16 cellular contexts compared by ENCODE assay signal in genomic region chr2:168465594-168465993, GRCh38. TPM values are rescaled to one million over a fixed set of nuclear protein-coding genes. Genes with fewer than 3 reads are reported as not detected.
DNase-seq lines count a peak whose midpoint lies in the region; ATAC-seq, FAIRE-seq and TF ChIP-seq lines count a peak whose summit lies in the region.
"Had no signal": no experiment of that assay in that cellular context is flagged by ENCODE, and none has a peak within 500 bp of the region (broad histone marks: within the 10 kb centered on the region; RNA-seq: fewer than 3 reads in every experiment).

No MANE protein-coding gene starts in this region.

- H3K27me3 ChIP-seq in neural cell (ENCODE audit: insufficient read depth, low read depth, low read length), result no peaks in the 10 kb centered on the region
- H3K27me3 ChIP-seq in breast epithelium, result no peaks in the 10 kb centered on the region
- H3K27me3 ChIP-seq: colonic mucosa had no signal

- no peak for TF ChIP-seq RAD21 in neural cell (conservative IDR thresholded peaks at IDR 0.05)

- no peaks in the 10 kb centered on the region for H3K36me3 Mint-ChIP-seq in activated CD4-positive, alpha-beta T cell treated with anti-CD3 and anti-CD28 coated beads for 36 hours (ENCODE audit: low read depth)
- peaks cover 23% of the 10 kb centered on the region for H3K36me3 Mint-ChIP-seq in activated naive CD8-positive, alpha-beta T cell treated with anti-CD3 and anti-CD28 coated beads, Interleukin-2, amount 10 ng/mL, durations not matched to agents 7 days and 5 days
- no peaks in the 10 kb centered on the region for H3K36me3 Mint-ChIP-seq in glutamatergic neuron (ENCODE audit: unreplicated experiment)

- no peak overlapping the region for H2AFZ ChIP-seq in neural cell (ENCODE audit: low read depth, low read length)

- peak; percentile 44 for FAIRE-seq in GM19239 (lab: Jason Lieb, UNC)
- FAIRE-seq: A204.1, kidney had no signal

- ATAC-seq in activated CD4-positive, alpha-beta T cell treated with anti-CD3 and anti-CD28 coated beads for 36 hours, result peak; percentile 76
- peak; percentile 28 for ATAC-seq in activated naive CD8-positive, alpha-beta T cell treated with anti-CD3 and anti-CD28 coated beads, Interleukin-2, amount 10 ng/mL, durations not matched to agents 7 days and 5 days (ENCODE audit: low read depth)

- no peak overlapping the region for H3K27ac Mint-ChIP-seq in activated CD4-positive, alpha-beta T cell treated with anti-CD3 and anti-CD28 coated beads for 36 hours
- H3K27ac Mint-ChIP-seq in activated naive CD8-positive, alpha-beta T cell treated with anti-CD3 and anti-CD28 coated beads, Interleukin-2, amount 10 ng/mL, durations not matched to agents 7 days and 5 days, result peak overlapping the region; percentile 17
- no peak overlapping the region for H3K27ac Mint-ChIP-seq in glutamatergic neuron (ENCODE audit: unreplicated experiment)

- DNase-seq in activated CD4-positive, alpha-beta T cell treated with anti-CD3 and anti-CD28 coated beads for 36 hours, result peak; percentile 34
- no peak for DNase-seq in activated CD4-positive, alpha-beta T cell treated with anti-CD3 and anti-CD28 coated beads for 48 hours
- DNase-seq in GM19239 (ENCODE audit: insufficient read length, low spot score) (no peak), glutamatergic neuron (no peak), OCI-M2 (lab: John Stamatoyannopoulos, UW; ENCODE audit: unreplicated experiment) (no peak), breast epithelium (ENCODE audit: low spot score in 2 of 2) (no peak)
- no peak for DNase-seq in activated naive CD8-positive, alpha-beta T cell treated with anti-CD3 and anti-CD28 coated beads, Interleukin-2, amount 10 ng/mL, durations not matched to agents 7 days and 5 days
- DNase-seq: activated CD4-positive, CD25-positive, alpha-beta regulatory T cell; amygdala; colonic mucosa; kidney; mucosa of descending colon; posterior cingulate gyrus; RPMI8226 had no signal

- peak overlapping the region; percentile 16 for H3K27ac ChIP-seq in neural cell (ENCODE audit: low read length)
- no peak overlapping the region for H3K27ac ChIP-seq in breast epithelium
- H3K27ac ChIP-seq: colonic mucosa had no signal

- no peak for TF ChIP-seq EP300 in neural cell (conservative IDR thresholded peaks at IDR 0.05; ENCODE audit: poor library complexity, severe bottlenecking)

- no peaks in the 10 kb centered on the region for H3K9me3 ChIP-seq in neural cell (ENCODE audit: low read length)
- no peaks in the 10 kb centered on the region for H3K9me3 ChIP-seq in breast epithelium
- H3K9me3 ChIP-seq: colonic mucosa, mucosa of descending colon had no signal

- CTCF ChIA-PET in activated CD4-positive, alpha-beta T cell treated with anti-CD3 and anti-CD28 coated beads for 36 hours (lab: Charles Lee), result interaction anchor here (1.2 kb wide), 1 partner anchor 238 kb away, joined by 3 read pairs; no protein-coding TSS in a partner anchor

- H3K4me3 ChIP-seq in neural cell (ENCODE audit: low read length) (no peak overlapping the region), breast epithelium (no peak overlapping the region)
- H3K4me3 ChIP-seq: colonic mucosa, mucosa of descending colon had no signal

- TF ChIP-seq CTCF in neural cell (IDR thresholded peaks at IDR 0.05; ENCODE audit: poor library complexity, severe bottlenecking), result no peak
- no peak for TF ChIP-seq CTCF in glutamatergic neuron (IDR thresholded peaks at IDR 0.05; ENCODE audit: partially characterized antibody, unreplicated experiment)
- no peak for TF ChIP-seq CTCF in breast epithelium (IDR thresholded peaks at IDR 0.05)

- POLR2A ChIA-PET in activated CD4-positive, alpha-beta T cell treated with anti-CD3 and anti-CD28 coated beads for 36 hours (lab: Charles Lee), result no interaction called here
- POLR2A ChIA-PET in activated naive CD8-positive, alpha-beta T cell treated with anti-CD3 and anti-CD28 coated beads, Interleukin-2, amount 10 ng/mL, durations not matched to agents 7 days and 5 days (lab: Charles Lee), result interaction anchor here (1.8 kb wide), 1 partner anchor 9 kb away, joined by 5 read pairs; the partner anchor contains the start of gene CERS6

- H3K4me1 ChIP-seq in breast epithelium, result no peaks in the 10 kb centered on the region

- peaks cover 73% of the 10 kb centered on the region for H3K4me1 Mint-ChIP-seq in activated CD4-positive, alpha-beta T cell treated with anti-CD3 and anti-CD28 coated beads for 36 hours
- peaks cover 64% of the 10 kb centered on the region for H3K4me1 Mint-ChIP-seq in activated naive CD8-positive, alpha-beta T cell treated with anti-CD3 and anti-CD28 coated beads, Interleukin-2, amount 10 ng/mL, durations not matched to agents 7 days and 5 days
- H3K4me1 Mint-ChIP-seq in glutamatergic neuron (ENCODE audit: low read depth, unreplicated experiment), result peaks cover 51% of the 10 kb centered on the region

- no peaks in the 10 kb centered on the region for H3K36me3 ChIP-seq in neural cell (ENCODE audit: insufficient read depth, low read length)
- H3K36me3 ChIP-seq in breast epithelium, result no peaks in the 10 kb centered on the region
- H3K36me3 ChIP-seq: colonic mucosa had no signal

- H4K20me1 ChIP-seq in neural cell (ENCODE audit: insufficient read depth), result no peaks in the 10 kb centered on the region

- no peak for TF ChIP-seq POLR2A in breast epithelium (IDR thresholded peaks at IDR 0.05)

- peaks cover 81% of the 10 kb centered on the region for H3K79me2 ChIP-seq in neural cell (replicated peaks; ENCODE audit: insufficient read depth, low read length)

- no peaks in the 10 kb centered on the region for H3K27me3 Mint-ChIP-seq in activated CD4-positive, alpha-beta T cell treated with anti-CD3 and anti-CD28 coated beads for 36 hours
- no peaks in the 10 kb centered on the region for H3K27me3 Mint-ChIP-seq in activated naive CD8-positive, alpha-beta T cell treated with anti-CD3 and anti-CD28 coated beads, Interleukin-2, amount 10 ng/mL, durations not matched to agents 7 days and 5 days
- H3K27me3 Mint-ChIP-seq in glutamatergic neuron (ENCODE audit: unreplicated experiment), result peaks cover 3% of the 10 kb centered on the region

- H3F3A ChIP-seq in neural cell (ENCODE audit: insufficient read depth, low read length, poor library complexity, severe bottlenecking), result no peaks in the 10 kb centered on the region

- H3K4me2 ChIP-seq in neural cell (ENCODE audit: low read length), result no peak overlapping the region

- H3K4me3 Mint-ChIP-seq in activated CD4-positive, alpha-beta T cell treated with anti-CD3 and anti-CD28 coated beads for 36 hours, result no peak overlapping the region
- peak overlapping the region; percentile 35 for H3K4me3 Mint-ChIP-seq in activated naive CD8-positive, alpha-beta T cell treated with anti-CD3 and anti-CD28 coated beads, Interleukin-2, amount 10 ng/mL, durations not matched to agents 7 days and 5 days
- H3K4me3 Mint-ChIP-seq in glutamatergic neuron (ENCODE audit: unreplicated experiment), result no peak overlapping the region

- no peak overlapping the region for H3K9ac ChIP-seq in neural cell (ENCODE audit: low read length)

- H3K9me2 ChIP-seq in neural cell (ENCODE audit: insufficient read depth, low read length), result no peaks in the 10 kb centered on the region

- intact Hi-C loops in activated CD4-positive, alpha-beta T cell treated with anti-CD3 and anti-CD28 coated beads for 36 hours (cut with DNase I, micrococcal nuclease), result no loop called here
- intact Hi-C loops in breast epithelium (cut with DNase I; ENCODE audit: low total_unique reads), result no loop called here

- H3K9me3 Mint-ChIP-seq in activated CD4-positive, alpha-beta T cell treated with anti-CD3 and anti-CD28 coated beads for 36 hours (ENCODE audit: low read depth), result no peaks in the 10 kb centered on the region
- no peaks in the 10 kb centered on the region for H3K9me3 Mint-ChIP-seq in activated naive CD8-positive, alpha-beta T cell treated with anti-CD3 and anti-CD28 coated beads, Interleukin-2, amount 10 ng/mL, durations not matched to agents 7 days and 5 days
- no peaks in the 10 kb centered on the region for H3K9me3 Mint-ChIP-seq in glutamatergic neuron (ENCODE audit: unreplicated experiment)

TF ChIP-seq in neural cell, 6 proteins besides CTCF, POLR2A, EP300 and RAD21:
- TF ChIP-seq TAF1 (IDR thresholded peaks at IDR 0.05; ENCODE audit: low read depth) (no peak), EZH2 (IDR thresholded peaks at IDR 0.05; ENCODE audit: borderline replicate concordance, insufficient read depth, low read length, poor library complexity, severe bottlenecking) (no peak), MXI1 (conservative IDR thresholded peaks at IDR 0.05; ENCODE audit: poor library complexity, severe bottlenecking) (no peak), SMC3 (conservative IDR thresholded peaks at IDR 0.05; ENCODE audit: poor library complexity) (no peak), POLR2AphosphoS5 (IDR thresholded peaks at IDR 0.05) (no peak)
- TF ChIP-seq, protein P1, sequence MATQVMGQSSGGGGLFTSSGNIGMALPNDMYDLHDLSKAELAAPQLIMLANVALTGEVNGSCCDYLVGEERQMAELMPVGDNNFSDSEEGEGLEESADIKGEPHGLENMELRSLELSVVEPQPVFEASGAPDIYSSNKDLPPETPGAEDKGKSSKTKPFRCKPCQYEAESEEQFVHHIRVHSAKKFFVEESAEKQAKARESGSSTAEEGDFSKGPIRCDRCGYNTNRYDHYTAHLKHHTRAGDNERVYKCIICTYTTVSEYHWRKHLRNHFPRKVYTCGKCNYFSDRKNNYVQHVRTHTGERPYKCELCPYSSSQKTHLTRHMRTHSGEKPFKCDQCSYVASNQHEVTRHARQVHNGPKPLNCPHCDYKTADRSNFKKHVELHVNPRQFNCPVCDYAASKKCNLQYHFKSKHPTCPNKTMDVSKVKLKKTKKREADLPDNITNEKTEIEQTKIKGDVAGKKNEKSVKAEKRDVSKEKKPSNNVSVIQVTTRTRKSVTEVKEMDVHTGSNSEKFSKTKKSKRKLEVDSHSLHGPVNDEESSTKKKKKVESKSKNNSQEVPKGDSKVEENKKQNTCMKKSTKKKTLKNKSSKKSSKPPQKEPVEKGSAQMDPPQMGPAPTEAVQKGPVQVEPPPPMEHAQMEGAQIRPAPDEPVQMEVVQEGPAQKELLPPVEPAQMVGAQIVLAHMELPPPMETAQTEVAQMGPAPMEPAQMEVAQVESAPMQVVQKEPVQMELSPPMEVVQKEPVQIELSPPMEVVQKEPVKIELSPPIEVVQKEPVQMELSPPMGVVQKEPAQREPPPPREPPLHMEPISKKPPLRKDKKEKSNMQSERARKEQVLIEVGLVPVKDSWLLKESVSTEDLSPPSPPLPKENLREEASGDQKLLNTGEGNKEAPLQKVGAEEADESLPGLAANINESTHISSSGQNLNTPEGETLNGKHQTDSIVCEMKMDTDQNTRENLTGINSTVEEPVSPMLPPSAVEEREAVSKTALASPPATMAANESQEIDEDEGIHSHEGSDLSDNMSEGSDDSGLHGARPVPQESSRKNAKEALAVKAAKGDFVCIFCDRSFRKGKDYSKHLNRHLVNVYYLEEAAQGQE (IDR thresholded peaks at IDR 0.05; ENCODE audit: borderline replicate concordance), result no peak

RNA-seq across cellular contexts. Expression of gene CERS6, which starts 9.5 kb away (rescaled TPM):
- 10 to 100 TPM; 12.9 to 13.1 TPM for total RNA-seq in activated CD4-positive, alpha-beta T cell treated with anti-CD3 and anti-CD28 coated beads for 36 hours
- total RNA-seq in activated naive CD8-positive, alpha-beta T cell treated with anti-CD3 and anti-CD28 coated beads, Interleukin-2, amount 10 ng/mL, durations not matched to agents 7 days and 5 days, result 10 to 100 TPM; 11.9 to 12.2 TPM
- 56.3 and 59.3 TPM in 2 replicates for polyA plus RNA-seq in neural cell
- 163 and 193 TPM in 2 replicates for polyA minus RNA-seq in neural cell
- total RNA-seq in glutamatergic neuron (ENCODE audit: unreplicated experiment), result 143 TPM
- 10 to 100 TPM; 36.4 to 46.4 (median 44.8) TPM for total RNA-seq in breast epithelium
